ENCODE assay signal across 23 cellular contexts in genomic region chr20:25014816-25015215, GRCh38. TPM values are rescaled to one million over a fixed set of nuclear protein-coding genes. Genes with fewer than 3 reads are reported as not detected.
DNase-seq lines count a peak whose midpoint lies in the region; ATAC-seq and TF ChIP-seq lines count a peak whose summit lies in the region.
"Had no signal": no experiment of that assay in that cellular context is flagged by ENCODE, and none has a peak within 500 bp of the region (broad histone marks: within the 10 kb centered on the region; RNA-seq: fewer than 3 reads in every experiment).

No MANE protein-coding gene starts in this region.

- peaks cover 0 to 10% (median 0%) of the 10 kb centered on the region in 4 donors for H3K4me1 ChIP-seq in Peyer's patch
- H3K4me1 ChIP-seq: foreskin keratinocyte, testis had no signal

- intact Hi-C loops in natural killer cell (cut with micrococcal nuclease), result no loop called here

- no peak for TF ChIP-seq POLR2A in Peyer's patch (IDR thresholded peaks at IDR 0.05)

- no peaks in the 10 kb centered on the region for H3K36me3 Mint-ChIP-seq in natural killer cell
- H3K36me3 Mint-ChIP-seq in natural killer cell treated with Interleukin-12 subunit alpha and Interleukin-12 subunit beta and Interleukin-15 and Interleukin-18, amount 100 ng/mL, for 72 hours, result no peaks in the 10 kb centered on the region

- no peaks in the 10 kb centered on the region for H3K9me3 Mint-ChIP-seq in natural killer cell
- no peaks in the 10 kb centered on the region for H3K9me3 Mint-ChIP-seq in natural killer cell treated with Interleukin-12 subunit alpha and Interleukin-12 subunit beta and Interleukin-15 and Interleukin-18, amount 100 ng/mL, for 72 hours
- H3K9me3 Mint-ChIP-seq: activated T-cell treated with anti-CD3 and anti-CD28 coated beads, Interleukin-2, amount 50 U/mL, for 24 hours; CD8-positive, alpha-beta memory T cell; nephron progenitor cell; stimulated activated memory B cell treated with anti-CD40 and anti-IgM and Interleukin-4, amounts not matched to agents 10 μg/mL and 1 μg/mL and 100 μg/mL, for 72 hours had no signal

- no peak overlapping the region for H3K4me3 Mint-ChIP-seq in natural killer cell
- H3K4me3 Mint-ChIP-seq in natural killer cell treated with Interleukin-12 subunit alpha and Interleukin-12 subunit beta and Interleukin-15 and Interleukin-18, amount 100 ng/mL, for 72 hours, result no peak overlapping the region
- H3K4me3 Mint-ChIP-seq: activated T-cell treated with anti-CD3 and anti-CD28 coated beads, Interleukin-2, amount 50 U/mL, for 24 hours; CD8-positive, alpha-beta memory T cell; nephron progenitor cell; stimulated activated memory B cell treated with anti-CD40 and anti-IgM and Interleukin-4, amounts not matched to agents 10 μg/mL and 1 μg/mL and 100 μg/mL, for 72 hours had no signal

- H3K36me3 ChIP-seq in Peyer's patch, result peaks cover 0 to 68% (median 0%) of the 10 kb centered on the region in 3 donors
- H3K36me3 ChIP-seq: MG63 had no signal

- no peak for DNase-seq in natural killer cell
- no peak for DNase-seq in natural killer cell treated with Interleukin-12 subunit alpha and Interleukin-12 subunit beta and Interleukin-15 and Interleukin-18, amount 100 ng/mL, for 72 hours (ENCODE audit: low spot score)
- peak in 2 of 3 donors; percentile 37 to 42 for DNase-seq in Peyer's patch
- peak; percentile 87 for DNase-seq in mesenteric fat pad (ENCODE audit: low spot score)
- DNase-seq in SKM-1 (lab: John Stamatoyannopoulos, UW; ENCODE audit: unreplicated experiment), result no peak
- no peak for DNase-seq in NOMO-1 treated with DMSO at 0.1 percent for 48 hours (lab: John Stamatoyannopoulos, UW; ENCODE audit: unreplicated experiment)
- DNase-seq: activated CD4-positive, alpha-beta T cell treated with anti-CD3 and anti-CD28 coated beads, Interleukin-2, amount 50 U/mL, for 4 hours; activated naive CD4-positive, alpha-beta T cell treated with anti-CD3 and anti-CD28 coated beads, Interleukin-2, amount 50 U/mL, for 16 hours; activated T-cell treated with anti-CD3 and anti-CD28 coated beads, Interleukin-2, amount 50 U/mL, for 24 hours; CD8-positive, alpha-beta memory T cell; effector CD8-positive, alpha-beta T cell; foreskin keratinocyte; MG63; NCI-H187 treated with DMSO at 0.1 percent for 48 hours; nephron progenitor cell; stimulated activated CD4-positive, alpha-beta T cell treated with anti-CD3 and anti-CD28 coated beads, Interleukin-1b, Interleukin-23, amount 100 ng/mL, for 48 hours; T-helper 17 cell had no signal

- TF ChIP-seq CTCF in natural killer cell (IDR thresholded peaks at IDR 0.05) (no peak), Peyer's patch (IDR thresholded peaks at IDR 0.05) (no peak)

- H3K27ac ChIP-seq in Peyer's patch, result no peak overlapping the region
- H3K27ac ChIP-seq: foreskin keratinocyte, testis had no signal

- H3K27me3 ChIP-seq in Peyer's patch, result no peaks in the 10 kb centered on the region
- H3K27me3 ChIP-seq: foreskin keratinocyte, MG63, testis had no signal

- H3K4me1 Mint-ChIP-seq in natural killer cell, result peaks cover 36 to 37% of the 10 kb centered on the region in 2 donors
- peaks cover 9 to 18% of the 10 kb centered on the region in 2 donors for H3K4me1 Mint-ChIP-seq in natural killer cell treated with Interleukin-12 subunit alpha and Interleukin-12 subunit beta and Interleukin-15 and Interleukin-18, amount 100 ng/mL, for 72 hours (ENCODE audit: low read depth in 2 of 2)
- H3K4me1 Mint-ChIP-seq: nephron progenitor cell had no signal

- peak overlapping the region; percentile 75 to 85 for H3K27ac Mint-ChIP-seq in natural killer cell
- H3K27ac Mint-ChIP-seq in natural killer cell treated with Interleukin-12 subunit alpha and Interleukin-12 subunit beta and Interleukin-15 and Interleukin-18, amount 100 ng/mL, for 72 hours, result no peak overlapping the region
- H3K27ac Mint-ChIP-seq: activated T-cell treated with anti-CD3 and anti-CD28 coated beads, Interleukin-2, amount 50 U/mL, for 24 hours; nephron progenitor cell; progenitor cell of endocrine pancreas; stimulated activated memory B cell treated with anti-CD40 and anti-IgM and Interleukin-4, amounts not matched to agents 10 μg/mL and 1 μg/mL and 100 μg/mL, for 72 hours; T-helper 17 cell had no signal

- ATAC-seq in natural killer cell (no peak), HG02981 (IDR thresholded peaks at IDR 0.05; ENCODE audit: unreplicated experiment) (no peak)
- no peak for ATAC-seq in natural killer cell treated with Interleukin-12 subunit alpha and Interleukin-12 subunit beta and Interleukin-15 and Interleukin-18, amount 100 ng/mL, for 72 hours
- ATAC-seq: foreskin keratinocyte; GM12878; Panc1; stimulated activated memory B cell treated with anti-CD40 and anti-IgM and Interleukin-4, amounts not matched to agents 10 μg/mL and 1 μg/mL and 100 μg/mL, for 72 hours; T-helper 17 cell had no signal

- no peak overlapping the region for H3K4me3 ChIP-seq in Peyer's patch
- H3K4me3 ChIP-seq: GM12878, MG63, testis had no signal

- no peaks in the 10 kb centered on the region for H3K9me3 ChIP-seq in Peyer's patch
- H3K9me3 ChIP-seq: MG63, testis had no signal

- H3K27me3 Mint-ChIP-seq in natural killer cell (ENCODE audit: low read depth in 2 of 2), result no peaks in the 10 kb centered on the region
- H3K27me3 Mint-ChIP-seq in natural killer cell treated with Interleukin-12 subunit alpha and Interleukin-12 subunit beta and Interleukin-15 and Interleukin-18, amount 100 ng/mL, for 72 hours, result no peaks in the 10 kb centered on the region
- H3K27me3 Mint-ChIP-seq: activated T-cell treated with anti-CD3 and anti-CD28 coated beads, Interleukin-2, amount 50 U/mL, for 24 hours; CD8-positive, alpha-beta memory T cell; stimulated activated memory B cell treated with anti-CD40 and anti-IgM and Interleukin-4, amounts not matched to agents 10 μg/mL and 1 μg/mL and 100 μg/mL, for 72 hours; T-helper 17 cell had no signal

RNA-seq across cellular contexts. Expression of gene APMAP, which starts 22.3 kb away (rescaled TPM):
- total RNA-seq in natural killer cell (100 to 1,000 TPM; 205 to 212 (median 207) TPM), Peyer's patch (10 to 100 TPM; 19.0 to 40.9 (median 31.6) TPM), mesenteric fat pad (166 TPM)
- 100 to 1,000 TPM; 109 to 206 TPM for total RNA-seq in natural killer cell treated with Interleukin-12 subunit alpha and Interleukin-12 subunit beta and Interleukin-15 and Interleukin-18, amount 100 ng/mL, for 72 hours

RNA-seq across cellular contexts. Expression of gene ACSS1, which starts 43.1 kb away (rescaled TPM):
- total RNA-seq in natural killer cell (10 to 100 TPM; 46.3 to 67.4 (median 57.4) TPM), Peyer's patch (100 to 1,000 TPM in 3 of 4 donors, 10 to 100 TPM in 1; 49.5 to 160 (median 134) TPM), mesenteric fat pad (14.3 TPM)
- total RNA-seq in natural killer cell treated with Interleukin-12 subunit alpha and Interleukin-12 subunit beta and Interleukin-15 and Interleukin-18, amount 100 ng/mL, for 72 hours, result 1 to 10 TPM; 5.8 to 7.6 TPM

Comparison
In these comparisons a context has a peak if more than half of its experiments do, and no peak if none do; other contexts are left out.
1. H3K27ac Mint-ChIP-seq: peak in natural killer cell (2 of 2); none in natural killer cell treated with Interleukin-12 subunit alpha and Interleukin-12 subunit beta and Interleukin-15 and Interleukin-18, amount 100 ng/mL, for 72 hours (0 of 2).
2. DNase-seq: peak in Peyer's patch (2 of 3) and mesenteric fat pad (single experiment); none in natural killer cell (single experiment), natural killer cell treated with Interleukin-12 subunit alpha and Interleukin-12 subunit beta and Interleukin-15 and Interleukin-18, amount 100 ng/mL, for 72 hours (single experiment), SKM-1 (single experiment) and NOMO-1 treated with DMSO at 0.1 percent for 48 hours (single experiment).